In the genomic region with DNA sequence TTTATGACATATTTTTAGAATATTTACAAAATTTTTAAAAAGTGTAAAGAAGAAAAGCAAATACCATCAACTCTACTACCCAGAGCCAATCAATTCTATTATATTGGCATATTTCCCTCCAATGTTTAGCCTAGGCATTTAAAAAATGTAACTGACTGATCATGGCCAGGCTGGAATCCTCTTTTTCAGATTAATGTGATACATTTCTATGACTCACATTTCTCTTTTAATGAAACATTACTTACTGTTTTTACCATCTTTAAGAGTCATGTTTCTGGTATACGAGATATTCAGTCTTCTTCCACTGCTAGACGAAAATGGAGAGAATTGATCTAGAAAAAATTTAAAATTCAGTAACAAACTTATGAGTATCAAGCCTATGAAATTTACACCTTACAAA, we compare ENCODE assay signal across 24 cellular contexts. TPM values are rescaled to one million over a fixed set of nuclear protein-coding genes. Genes with fewer than 3 reads are reported as not detected.
DNase-seq lines count a peak whose midpoint lies in the region; ATAC-seq and TF ChIP-seq lines count a peak whose summit lies in the region.
"Had no signal": no experiment of that assay in that cellular context is flagged by ENCODE, and none has a peak within 500 bp of the region (broad histone marks: within the 10 kb centered on the region; RNA-seq: fewer than 3 reads in every experiment).

No MANE protein-coding gene starts in this region.

- no peak overlapping the region for H4K5ac ChIP-seq in IMR-90 (ENCODE audit: low read depth, low read length)

- TF ChIP-seq POLR2A in IMR-90 (IDR thresholded peaks at IDR 0.05; ENCODE audit: low read depth, low read length), result no peak

- H3K14ac ChIP-seq in IMR-90 (replicated peaks; ENCODE audit: low read depth, low read length) (no peak overlapping the region), mesenchymal stem cell (ENCODE audit: low read length in 2 of 2) (no peak overlapping the region)

- dilution Hi-C loops in IMR-90 (cut with HindIII; ENCODE audit: low sequenced_read_pairs, unreplicated experiment), result no loop called here

- H3K4me1 ChIP-seq in IMR-90 (ENCODE audit: control insufficient read depth, insufficient read depth, low read length), result peaks cover 4% of the 10 kb centered on the region; the same call in 1 of the 2 replicates
- peaks cover 5% of the 10 kb centered on the region for H3K4me1 ChIP-seq in mesenchymal stem cell (ENCODE audit: control insufficient read depth, insufficient read depth, low read depth, low read length)
- H3K4me1 ChIP-seq: heart right ventricle, left lung, SJSA1, upper lobe of right lung had no signal

- peak; percentile 75 for DNase-seq in EH (ENCODE audit: low read depth)
- peak; percentile 68 for DNase-seq in IMR-90
- DNase-seq in dedifferentiated amniotic fluid mesenchymal stem cell (ENCODE audit: extremely low spot score), result peak; percentile 50
- DNase-seq in mesenchymal stem cell, result no peak
- DNase-seq in LoVo (ENCODE audit: low spot score), result no peak
- no peak for DNase-seq in DMS 273 treated with DMSO at 0.1 percent for 48 hours (lab: John Stamatoyannopoulos, UW)
- DNase-seq in DMS79 treated with DMSO at 0.1 percent for 48 hours (lab: John Stamatoyannopoulos, UW), result no peak
- DNase-seq in activated CD4-positive, alpha-beta T cell treated with anti-CD3 and anti-CD28 coated beads, Interleukin-2, amount 50 U/mL, for 4 hours, result no peak
- DNase-seq: activated CD4-positive, alpha-beta T cell treated with anti-CD3 and anti-CD28 coated beads for 48 hours; activated naive CD4-positive, alpha-beta T cell treated with Interleukin-2 at 50 U/mL for 16 hours; activated T-cell treated with anti-CD3 and anti-CD28 coated beads, Interleukin-2, amount 50 U/mL, for 48 hours; C1 segment of cervical spinal cord; Calu3; GOT3; heart right ventricle; left lung; naive thymus-derived CD8-positive, alpha-beta T cell; retina; substantia nigra; T-helper 2 cell; upper lobe of right lung had no signal

- BruUV-seq in IMR-90 (replicated peaks; lab: Mats Ljungman, UMichigan), result no TSS peak

- H3K23ac ChIP-seq in IMR-90 (ENCODE audit: low read depth, low read length) (no peak overlapping the region), mesenchymal stem cell (ENCODE audit: low read length in 2 of 2) (no peak overlapping the region)

- CTCF ChIA-PET in IMR-90 (lab: Yijun Ruan, JAX), result no interaction called here

- no peak overlapping the region for H2AK9ac ChIP-seq in IMR-90 (replicated peaks; ENCODE audit: low read depth, low read length, poor library complexity)

- no peak for TF ChIP-seq CTCF in IMR-90 (conservative IDR thresholded peaks at IDR 0.05; ENCODE audit: low read depth, low read length)

- no peak overlapping the region for H2BK12ac ChIP-seq in mesenchymal stem cell (ENCODE audit: low read length in 2 of 2)

- intact Hi-C loops in IMR-90 (cut with micrococcal nuclease), result loop anchor here (5.0 kb wide), 1 partner anchor 121 kb away; no protein-coding TSS in a partner anchor

- TF ChIP-seq RAD21 in IMR-90 (IDR thresholded peaks at IDR 0.05; ENCODE audit: low read length), result no peak

- H3K18ac ChIP-seq in IMR-90 (ENCODE audit: low read depth, low read length) (no peak overlapping the region), mesenchymal stem cell (ENCODE audit: low read depth in 1 of 2, low read length in 2 of 2) (no peak overlapping the region)

- no peak overlapping the region for H2BK5ac ChIP-seq in IMR-90 (ENCODE audit: low read depth, low read length, poor library complexity, severe bottlenecking)
- no peak overlapping the region for H2BK5ac ChIP-seq in mesenchymal stem cell (ENCODE audit: low read depth, low read length, poor library complexity, severe bottlenecking)

- H2BK15ac ChIP-seq in IMR-90 (ENCODE audit: low read depth, low read length) (no peak overlapping the region), mesenchymal stem cell (ENCODE audit: low read depth, poor library complexity, severe bottlenecking) (no peak overlapping the region)

- POLR2A ChIA-PET in IMR-90 (lab: Charles Lee; ENCODE audit: unreplicated experiment), result no interaction called here

- no peaks in the 10 kb centered on the region for H3K27me3 ChIP-seq in IMR-90 (ENCODE audit: control insufficient read depth, insufficient read depth, low read length)
- no peaks in the 10 kb centered on the region for H3K27me3 ChIP-seq in mesenchymal stem cell (ENCODE audit: control insufficient read depth in 1 of 2, insufficient read depth in 1 of 2, low read length in 2 of 2)
- H3K27me3 ChIP-seq: heart right ventricle, left lung, SJSA1, upper lobe of right lung had no signal

- ATAC-seq in IMR-90 (ENCODE audit: low read depth), result peak; percentile 76
- ATAC-seq: heart right ventricle; left lung; naive thymus-derived CD8-positive, alpha-beta T cell; upper lobe of right lung had no signal

- H3K4me3 ChIP-seq in IMR-90 (ENCODE audit: insufficient read depth, low read depth, low read length) (no peak overlapping the region), mesenchymal stem cell (ENCODE audit: insufficient read depth in 1 of 2, low read depth in 1 of 2, low read length in 2 of 2) (no peak overlapping the region)
- H3K4me3 ChIP-seq: heart right ventricle, left lung, SJSA1, smooth muscle cell, upper lobe of right lung had no signal

- 0 out of 2 replicates have a peak, but pooled peaks cover 3% of the 10 kb centered on the region for H3K9me1 ChIP-seq in IMR-90 (ENCODE audit: insufficient read depth, low read length)

- H2BK20ac ChIP-seq in IMR-90 (ENCODE audit: low read depth, low read length), result no peak overlapping the region

- in situ Hi-C loops in IMR-90 (cut with MboI; ENCODE audit: low sequenced_read_pairs), result no loop called here

- H3K36me3 ChIP-seq in IMR-90 (ENCODE audit: control insufficient read depth, insufficient read depth, low read length), result peaks cover 15% of the 10 kb centered on the region
- H3K36me3 ChIP-seq in mesenchymal stem cell (ENCODE audit: control insufficient read depth in 1 of 2, insufficient read depth in 2 of 2, low read depth in 1 of 2, low read length in 2 of 2), result peaks cover 4 to 62% of the 10 kb centered on the region in 2 experiments

- H4K8ac ChIP-seq in IMR-90 (ENCODE audit: low read depth in 2 of 2, low read length in 2 of 2), result no peak overlapping the region
- no peak overlapping the region for H4K8ac ChIP-seq in mesenchymal stem cell (ENCODE audit: low read length)

- no CpG with 5 or more reads among the region's 2 CpGs for WGBS in IMR-90 (ENCODE audit: extremely low coverage in 2 of 2, insufficient read length in 1 of 2), 2 experiments
- no CpG with 5 or more reads among the region's 2 CpGs for WGBS in mesenchymal stem cell

- H2BK120ac ChIP-seq in IMR-90 (ENCODE audit: low read depth, low read length) (no peak overlapping the region), mesenchymal stem cell (ENCODE audit: low read depth, low read length) (no peak overlapping the region)

- no peak overlapping the region for H3K56ac ChIP-seq in IMR-90 (ENCODE audit: extremely low read depth, insufficient read depth, low read length)

- H4K91ac ChIP-seq in IMR-90 (ENCODE audit: insufficient read depth, low read depth, low read length) (no peak overlapping the region), mesenchymal stem cell (ENCODE audit: low read length) (no peak overlapping the region)

- H3K9me3 ChIP-seq in IMR-90 (ENCODE audit: control insufficient read depth, insufficient read depth, low read length) (no peaks in the 10 kb centered on the region), mesenchymal stem cell (ENCODE audit: control insufficient read depth, low read length) (no peaks in the 10 kb centered on the region)
- H3K9me3 ChIP-seq: left lung, SJSA1, upper lobe of right lung had no signal

- H3K9ac ChIP-seq in IMR-90 (ENCODE audit: low read depth, low read length), result no peak overlapping the region
- H3K9ac ChIP-seq in mesenchymal stem cell (ENCODE audit: low read length), result no peak overlapping the region
- H3K9ac ChIP-seq: KMS-11 had no signal

- H3K27ac ChIP-seq in IMR-90 (ENCODE audit: insufficient read depth, low read length), result peak overlapping the region; percentile 62; the same call in 1 of the 2 replicates
- peak overlapping the region; percentile 49 for H3K27ac ChIP-seq in mesenchymal stem cell (ENCODE audit: low read length, poor library complexity, severe bottlenecking)
- H3K27ac ChIP-seq: heart right ventricle, KMS-11, left lung, SJSA1, upper lobe of right lung had no signal

- H3K4me2 ChIP-seq in IMR-90 (ENCODE audit: low read depth, low read length) (no peak overlapping the region), mesenchymal stem cell (ENCODE audit: low read length, poor library complexity, severe bottlenecking) (no peak overlapping the region)
- H3K4me2 ChIP-seq: KMS-11, smooth muscle cell had no signal

- H3K79me1 ChIP-seq in IMR-90 (ENCODE audit: low read depth in 1 of 2, low read length in 2 of 2), result no peaks in the 10 kb centered on the region
- H3K79me1 ChIP-seq in mesenchymal stem cell (replicated peaks; ENCODE audit: low read length, poor library complexity, severe bottlenecking), result peaks cover 2% of the 10 kb centered on the region

- H4K20me1 ChIP-seq in IMR-90 (ENCODE audit: insufficient read depth, low read length), result no peaks in the 10 kb centered on the region

- H3K4ac ChIP-seq in IMR-90 (ENCODE audit: low read depth, low read length) (no peak overlapping the region), mesenchymal stem cell (ENCODE audit: low read depth in 1 of 2, low read length in 2 of 2) (no peak overlapping the region)

- no peak overlapping the region for H2AK5ac ChIP-seq in IMR-90 (ENCODE audit: low read depth, low read length)
- H2AK5ac ChIP-seq in mesenchymal stem cell (ENCODE audit: low read length, severe bottlenecking), result no peak overlapping the region

- H2AFZ ChIP-seq in IMR-90 (replicated peaks; ENCODE audit: low read length, poor library complexity), result no peak overlapping the region
- H2AFZ ChIP-seq in mesenchymal stem cell (ENCODE audit: low read depth, low read length), result no peak overlapping the region

TF ChIP-seq in IMR-90, 13 proteins besides CTCF, POLR2A, EP300 and RAD21:
- TF ChIP-seq CEBPB (IDR thresholded peaks at IDR 0.05; ENCODE audit: low read depth, low read length) (no peak), FOS (IDR thresholded peaks at IDR 0.05; ENCODE audit: low read depth, low read length) (peak; percentile 54; the same call in 1 of the 2 replicates)

RNA-seq across cellular contexts. Expression of a gene that starts 53.4 kb away (rescaled TPM):
- total RNA-seq in IMR-90 (2012; rRNA removed), result 17.7 and 48.9 TPM in 2 replicates
- 10.5 and 12.5 TPM in 2 replicates for polyA plus RNA-seq in IMR-90 (2012; rRNA removed)
- polyA plus RNA-seq in IMR-90 (2012; cell fraction: cytosol; rRNA removed), result 0.65 and 0.97 TPM in 2 replicates
- polyA plus RNA-seq in IMR-90 (2012; cell fraction: nucleus; rRNA removed; ENCODE audit: low replicate concordance), result 0.39 and 6.1 TPM in 2 replicates
- polyA plus RNA-seq in mesenchymal stem cell (2013, experiment 1 of 2), result 38.5 TPM
- 42.5 TPM for polyA plus RNA-seq in mesenchymal stem cell (2013, experiment 2 of 2)

Comparison
In these comparisons a context has a peak if more than half of its experiments do, and no peak if none do; other contexts are left out.
1. DNase-seq: peak in EH (single experiment), IMR-90 (single experiment) and dedifferentiated amniotic fluid mesenchymal stem cell (single experiment); none in mesenchymal stem cell (single experiment), LoVo (single experiment), DMS 273 treated with DMSO at 0.1 percent for 48 hours (single experiment), DMS79 treated with DMSO at 0.1 percent for 48 hours (single experiment) and activated CD4-positive, alpha-beta T cell treated with anti-CD3 and anti-CD28 coated beads, Interleukin-2, amount 50 U/mL, for 4 hours (0 of 2).